ENCODE assay signal across 8 cellular contexts in genomic region chr2:159614534-159615186, GRCh38. TPM values are rescaled to one million over a fixed set of nuclear protein-coding genes. Genes with fewer than 3 reads are reported as not detected.
DNase-seq lines count a peak whose midpoint lies in the region; TF ChIP-seq lines count a peak whose summit lies in the region.

No MANE protein-coding gene starts in this region.

- DNase-seq in BJ (ENCODE audit: low read depth): no peak
- no peak for DNase-seq in HFFc6
- DNase-seq in activated CD4-positive, alpha-beta memory T cell treated with anti-CD3 and anti-CD28 coated beads, Interleukin-2, amount 10 ng/mL, durations not matched to agents 7 days and 5 days: no peak
- DNase-seq in right atrium auricular region (ENCODE audit: low spot score): no peak
- no peak for DNase-seq in activated CD4-positive, CD25-positive, alpha-beta regulatory T cell (lab: John Stamatoyannopoulos, UW)
- no peak for DNase-seq in stimulated activated CD4-positive, alpha-beta T cell treated with anti-CD3 and anti-CD28 coated beads, Interleukin-1b, Interleukin-23, amount 100 ng/mL, for 48 hours
- no peak for DNase-seq in stimulated activated naive CD4-positive, alpha-beta T cell (lab: John Stamatoyannopoulos, UW)

- H3K27me3 ChIP-seq in BJ (ENCODE audit: control insufficient read depth, insufficient read depth, low read length) (no peaks in the 10 kb centered on the region), right atrium auricular region (no peaks in the 10 kb centered on the region), skeletal muscle satellite cell (ENCODE audit: control insufficient read depth, insufficient read depth, low read length) (no peaks in the 10 kb centered on the region)

- H3K27me3 Mint-ChIP-seq in HFFc6 (ENCODE audit: insufficient read depth): no peaks in the 10 kb centered on the region
- peaks cover 24% of the 10 kb centered on the region for H3K27me3 Mint-ChIP-seq in activated CD4-positive, alpha-beta memory T cell treated with anti-CD3 and anti-CD28 coated beads, Interleukin-2, amount 10 ng/mL, durations not matched to agents 7 days and 5 days

- H3K4me2 ChIP-seq in skeletal muscle satellite cell (ENCODE audit: low read length): peak overlapping the region; percentile 85

- peak overlapping the region; percentile 93 for H3K9ac ChIP-seq in skeletal muscle satellite cell (ENCODE audit: low read depth, low read length)

- H3K36me3 Mint-ChIP-seq in HFFc6 (ENCODE audit: low read depth): no peaks in the 10 kb centered on the region
- H3K36me3 Mint-ChIP-seq in activated CD4-positive, alpha-beta memory T cell treated with anti-CD3 and anti-CD28 coated beads, Interleukin-2, amount 10 ng/mL, durations not matched to agents 7 days and 5 days (ENCODE audit: low read depth): no peaks in the 10 kb centered on the region

- peaks cover 0 to 38% of the 10 kb centered on the region in 2 donors for H3K4me1 ChIP-seq in right atrium auricular region
- H3K4me1 ChIP-seq in skeletal muscle satellite cell (ENCODE audit: control insufficient read depth, insufficient read depth, low read length): peaks cover 31% of the 10 kb centered on the region

- no peaks in the 10 kb centered on the region for H3K9me3 Mint-ChIP-seq in HFFc6
- H3K9me3 Mint-ChIP-seq in activated CD4-positive, alpha-beta memory T cell treated with anti-CD3 and anti-CD28 coated beads, Interleukin-2, amount 10 ng/mL, durations not matched to agents 7 days and 5 days: no peaks in the 10 kb centered on the region

- POLR2A ChIA-PET in BJ (lab: Charles Lee): interaction anchor here (0.6 to 0.7 kb wide), 7 partner anchors 46 to 531 kb away, joined by 3 to 18 read pairs (median 6); no protein-coding TSS in a partner anchor
- POLR2A ChIA-PET in activated CD4-positive, alpha-beta memory T cell treated with anti-CD3 and anti-CD28 coated beads, Interleukin-2, amount 10 ng/mL, durations not matched to agents 7 days and 5 days (lab: Charles Lee): no interaction called here

- H3K36me3 ChIP-seq in BJ (ENCODE audit: control insufficient read depth, insufficient read depth, low read length) (no peaks in the 10 kb centered on the region), right atrium auricular region (no peaks in the 10 kb centered on the region), skeletal muscle satellite cell (ENCODE audit: insufficient read depth, low read length) (no peaks in the 10 kb centered on the region)

- peak overlapping the region; percentile 96 for H3K27ac Mint-ChIP-seq in HFFc6
- H3K27ac Mint-ChIP-seq in activated CD4-positive, alpha-beta memory T cell treated with anti-CD3 and anti-CD28 coated beads, Interleukin-2, amount 10 ng/mL, durations not matched to agents 7 days and 5 days: no peak overlapping the region

- peak overlapping the region; percentile 90 to 99 for H3K27ac ChIP-seq in right atrium auricular region

- TF ChIP-seq CTCF in BJ (IDR thresholded peaks at IDR 0.05; ENCODE audit: insufficient read depth, low read depth, low read length): no peak
- no peak for TF ChIP-seq CTCF in HFFc6 (IDR thresholded peaks at IDR 0.05)
- TF ChIP-seq CTCF in right atrium auricular region (IDR thresholded peaks at IDR 0.05): no peak

- H3K4me3 Mint-ChIP-seq in HFFc6: peak overlapping the region; percentile 89
- H3K4me3 Mint-ChIP-seq in activated CD4-positive, alpha-beta memory T cell treated with anti-CD3 and anti-CD28 coated beads, Interleukin-2, amount 10 ng/mL, durations not matched to agents 7 days and 5 days: peak overlapping the region; percentile 75

- H3K9me3 ChIP-seq in right atrium auricular region: no peaks in the 10 kb centered on the region
- no peaks in the 10 kb centered on the region for H3K9me3 ChIP-seq in skeletal muscle satellite cell (replicated peaks; ENCODE audit: low read length)

- H3K4me3 ChIP-seq in BJ (ENCODE audit: low read depth, low read length): peak overlapping the region; percentile 93
- H3K4me3 ChIP-seq in right atrium auricular region: peak overlapping the region; percentile 58 to 88
- peak overlapping the region; percentile 90 for H3K4me3 ChIP-seq in skeletal muscle satellite cell (ENCODE audit: low read length)

- CTCF ChIA-PET in BJ (lab: Yijun Ruan, JAX): interaction anchor here (0.6 to 0.9 kb wide), 8 partner anchors 29 to 324 kb away, joined by 3 to 5 read pairs (median 4); partner anchors contain the start of gene MARCHF7
- CTCF ChIA-PET in activated CD4-positive, alpha-beta memory T cell treated with anti-CD3 and anti-CD28 coated beads, Interleukin-2, amount 10 ng/mL, durations not matched to agents 7 days and 5 days (lab: Charles Lee): interaction anchor here (1.1 kb wide), 1 partner anchor 25 kb away, joined by 3 read pairs; no protein-coding TSS in a partner anchor

- peaks cover 42% of the 10 kb centered on the region for H3K4me1 Mint-ChIP-seq in HFFc6 (ENCODE audit: low read depth)
- peaks cover 12% of the 10 kb centered on the region for H3K4me1 Mint-ChIP-seq in activated CD4-positive, alpha-beta memory T cell treated with anti-CD3 and anti-CD28 coated beads, Interleukin-2, amount 10 ng/mL, durations not matched to agents 7 days and 5 days

RNA-seq across cellular contexts. Expression of gene BAZ2B, which starts 1.7 kb away (rescaled TPM):
- polyA plus RNA-seq in BJ (2011; rRNA removed): 16.0 and 21.6 TPM in 2 replicates
- polyA minus RNA-seq in BJ (2011; rRNA and poly(A)+ RNA removed): 60.0 and 66.6 TPM in 2 replicates
- total RNA-seq in HFFc6 (2021; fragmentation: NEBNext Ultra II Directional; extraction: Animal tissue kit (Norgen Biotek cat#: 25700)): 10 to 100 TPM; 18.6 to 23.7 (median 19.2) TPM
- 1 to 10 TPM; 8.5 to 9.8 TPM for total RNA-seq in activated CD4-positive, alpha-beta memory T cell treated with anti-CD3 and anti-CD28 coated beads, Interleukin-2, amount 10 ng/mL, durations not matched to agents 7 days and 5 days
- 10 to 100 TPM; 40.2 to 47.1 TPM for total RNA-seq in right atrium auricular region
- 15.9 and 19.8 TPM in 2 replicates for total RNA-seq in skeletal muscle satellite cell (2012; rRNA removed)
